14 cellular contexts compared by ENCODE assay signal in genomic region chr7:26443761-26444160, GRCh38.
"Had no signal": no experiment of that assay in that cellular context is flagged by ENCODE, and none has a peak within 500 bp of the region (broad histone marks: within the 10 kb centered on the region; RNA-seq: fewer than 3 reads in every experiment).

No MANE protein-coding gene starts in this region.

- H3K4me1 Mint-ChIP-seq: naive thymus-derived CD4-positive, alpha-beta T cell had no signal

- H3K4me3 Mint-ChIP-seq: effector memory CD8-positive, alpha-beta T cell; naive thymus-derived CD4-positive, alpha-beta T cell; stimulated activated memory B cell treated with anti-CD40 and anti-IgM and Interleukin-4, amounts not matched to agents 10 μg/mL and 1 μg/mL and 100 μg/mL, for 72 hours had no signal

- ATAC-seq: activated CD4-positive, CD25-positive, alpha-beta regulatory T cell treated with anti-CD3 and anti-CD28 coated beads, Interleukin-2, amount 50 U/mL, for 24 hours; effector memory CD8-positive, alpha-beta T cell; gastrocnemius medialis; heart right ventricle; left colon; naive thymus-derived CD4-positive, alpha-beta T cell; stimulated activated memory B cell treated with anti-CD40 and anti-IgM and Interleukin-4, amounts not matched to agents 10 μg/mL and 1 μg/mL and 100 μg/mL, for 72 hours had no signal

- FAIRE-seq: astrocyte had no signal

- H3K36me3 ChIP-seq: gastrocnemius medialis, heart right ventricle, neutrophil, tibial artery, uterus had no signal

- DNase-seq: activated naive CD4-positive, alpha-beta T cell treated with anti-CD3 and anti-CD28 coated beads, Interleukin-2, amount 50 U/mL, for 16 hours; dermis blood vessel endothelial cell; effector memory CD8-positive, alpha-beta T cell; gastrocnemius medialis; heart right ventricle; left colon; naive thymus-derived CD4-positive, alpha-beta T cell; stimulated activated CD4-positive, alpha-beta T cell treated with anti-CD3 and anti-CD28 coated beads, Interleukin-2, amount 100 ng/mL, for 48 hours; tibial artery; uterus had no signal

- H3K9me3 ChIP-seq: gastrocnemius medialis, heart right ventricle, neutrophil, tibial artery, uterus had no signal

- H3K4me1 ChIP-seq: gastrocnemius medialis, heart right ventricle, tibial artery, uterus had no signal

- H3K27ac ChIP-seq: gastrocnemius medialis, heart right ventricle, neutrophil, tibial artery, uterus had no signal

- H3K9me3 Mint-ChIP-seq: effector memory CD8-positive, alpha-beta T cell; naive thymus-derived CD4-positive, alpha-beta T cell; stimulated activated memory B cell treated with anti-CD40 and anti-IgM and Interleukin-4, amounts not matched to agents 10 μg/mL and 1 μg/mL and 100 μg/mL, for 72 hours had no signal

- H3K36me3 Mint-ChIP-seq: naive thymus-derived CD4-positive, alpha-beta T cell; stimulated activated memory B cell treated with anti-CD40 and anti-IgM and Interleukin-4, amounts not matched to agents 10 μg/mL and 1 μg/mL and 100 μg/mL, for 72 hours had no signal

- H3K27me3 ChIP-seq: gastrocnemius medialis, neutrophil, tibial artery, uterus had no signal

- H3K27ac Mint-ChIP-seq: effector memory CD8-positive, alpha-beta T cell; stimulated activated memory B cell treated with anti-CD40 and anti-IgM and Interleukin-4, amounts not matched to agents 10 μg/mL and 1 μg/mL and 100 μg/mL, for 72 hours had no signal

- H3K4me3 ChIP-seq: gastrocnemius medialis, heart right ventricle, tibial artery, uterus had no signal
